ENCODE assay signal across 12 cellular contexts in genomic region chr2:109349555-109350430, GRCh38.
DNase-seq lines count a peak whose midpoint lies in the region; ATAC-seq and TF ChIP-seq lines count a peak whose summit lies in the region.
"Had no signal": no experiment of that assay in that cellular context is flagged by ENCODE, and none has a peak within 500 bp of the region (broad histone marks: within the 10 kb centered on the region; RNA-seq: fewer than 3 reads in every experiment).

No MANE protein-coding gene starts in this region.

- no peak for TF ChIP-seq CTCF in VCaP (conservative IDR thresholded peaks at IDR 0.05)
- TF ChIP-seq CTCF in heart right ventricle (IDR thresholded peaks at IDR 0.05), result peak in 1 of 9 donors; percentile 7

- peaks cover 21% of the 10 kb centered on the region for H3K27me3 Mint-ChIP-seq in T-helper 1 cell treated with Interleukin-12 subunit alpha and Interleukin-12 subunit beta and Interleukin-4 antibody, amounts not matched to agents 30 μg/mL and 1 μg/mL, for 36 hours (ENCODE audit: low read depth)

- peaks cover 7% of the 10 kb centered on the region for H3K4me1 Mint-ChIP-seq in T-helper 1 cell treated with Interleukin-12 subunit alpha and Interleukin-12 subunit beta and Interleukin-4 antibody, amounts not matched to agents 30 μg/mL and 1 μg/mL, for 36 hours (ENCODE audit: low read depth)

- H3K9me3 Mint-ChIP-seq in T-helper 1 cell treated with Interleukin-12 subunit alpha and Interleukin-12 subunit beta and Interleukin-4 antibody, amounts not matched to agents 30 μg/mL and 1 μg/mL, for 36 hours, result no peaks in the 10 kb centered on the region

- peak overlapping the region; percentile 72 for H3K27ac ChIP-seq in VCaP
- peak overlapping the region in 8 of 10 donors; percentile 8 to 61 (median 35) for H3K27ac ChIP-seq in heart right ventricle
- H3K27ac ChIP-seq in skeletal muscle tissue (ENCODE audit: low read depth, low read length), result peak overlapping the region; percentile 36

- no peaks in the 10 kb centered on the region for H3K9me3 ChIP-seq in heart right ventricle
- H3K9me3 ChIP-seq in skeletal muscle tissue (ENCODE audit: control insufficient read depth in 3 of 3, low read length in 3 of 3), result no peaks in the 10 kb centered on the region
- H3K9me3 ChIP-seq: vagina had no signal

- peak in 7 of 8 donors; percentile 13 to 54 (median 43) for ATAC-seq in heart right ventricle
- no peak for ATAC-seq in GM18870 (IDR thresholded peaks at IDR 0.05; ENCODE audit: unreplicated experiment)
- ATAC-seq in GM21528 (IDR thresholded peaks at IDR 0.05; ENCODE audit: low FRiP score, unreplicated experiment), result no peak

- peak overlapping the region; percentile 20 for H3K27ac Mint-ChIP-seq in T-helper 1 cell treated with Interleukin-12 subunit alpha and Interleukin-12 subunit beta and Interleukin-4 antibody, amounts not matched to agents 30 μg/mL and 1 μg/mL, for 36 hours

- H3K9ac ChIP-seq in skeletal muscle tissue (ENCODE audit: low read depth in 1 of 3, low read length in 3 of 3), result no peak overlapping the region

- H3K4me1 ChIP-seq in heart right ventricle, result peaks cover 17 to 44% (median 37%) of the 10 kb centered on the region in 9 donors
- H3K4me1 ChIP-seq in skeletal muscle tissue (ENCODE audit: control insufficient read depth in 3 of 3, insufficient read depth in 3 of 3, low read length in 3 of 3), result peaks cover 43 to 63% (median 50%) of the 10 kb centered on the region in 3 donors

- H3K4me3 ChIP-seq in heart right ventricle (no peak overlapping the region), skeletal muscle tissue (ENCODE audit: low read length in 3 of 3) (no peak overlapping the region)
- H3K4me3 ChIP-seq: vagina had no signal

- H3K36me3 ChIP-seq in heart right ventricle, result no peaks in the 10 kb centered on the region
- H3K36me3 ChIP-seq in skeletal muscle tissue (ENCODE audit: control insufficient read depth in 3 of 3, insufficient read depth in 3 of 3, low read length in 3 of 3), result peaks cover 0 to 3% (median 0%) of the 10 kb centered on the region in 3 donors
- H3K36me3 ChIP-seq: vagina had no signal

- intact Hi-C loops in heart right ventricle (cut with DNase I), result loop anchor here in 3 of 10 donors (5.0 kb wide), 2 partner anchors 33 to 158 kb away; no protein-coding TSS in a partner anchor

- DNase-seq in T-helper 1 cell (no peak), heart right ventricle (no peak), SKM-1 treated with dmso at 0.1 percent for 144 hours (lab: John Stamatoyannopoulos, UW; ENCODE audit: unreplicated experiment) (no peak)
- DNase-seq: cerebellar nuclear complex; NCI-H1436; stimulated activated CD4-positive, alpha-beta T cell treated with anti-CD3 and anti-CD28 coated beads, Interleukin-4, amount 100 ng/mL, for 4 hours had no signal

- 80 to 83% methylated on average over 18 of the region's 18 CpGs for WGBS in heart right ventricle, 2 donors

- H3K4me3 Mint-ChIP-seq in T-helper 1 cell treated with Interleukin-12 subunit alpha and Interleukin-12 subunit beta and Interleukin-4 antibody, amounts not matched to agents 30 μg/mL and 1 μg/mL, for 36 hours, result no peak overlapping the region

- H3K36me3 Mint-ChIP-seq in T-helper 1 cell treated with Interleukin-12 subunit alpha and Interleukin-12 subunit beta and Interleukin-4 antibody, amounts not matched to agents 30 μg/mL and 1 μg/mL, for 36 hours (ENCODE audit: low read depth), result no peaks in the 10 kb centered on the region

- H3K27me3 ChIP-seq in heart right ventricle (no peaks in the 10 kb centered on the region), skeletal muscle tissue (ENCODE audit: control insufficient read depth in 3 of 3, insufficient read depth in 3 of 3, low read length in 3 of 3) (no peaks in the 10 kb centered on the region)
- H3K27me3 ChIP-seq: vagina had no signal

Comparison
In these comparisons a context has a peak if more than half of its experiments do, and no peak if none do; other contexts are left out.
1. ATAC-seq: peak in heart right ventricle (7 of 8); none in GM18870 (single experiment) and GM21528 (single experiment).
2. Peak in every context shown above with its lines, with median percentiles within 50 percentile points of each other: H3K27ac ChIP-seq.